Comparison of ENCODE assay signal across 28 cellular contexts in genomic region chr4:155336242-155336641, GRCh38.
"Had no signal": no experiment of that assay in that cellular context is flagged by ENCODE, and none has a peak within 500 bp of the region (broad histone marks: within the 10 kb centered on the region; RNA-seq: fewer than 3 reads in every experiment).

No MANE protein-coding gene starts in this region.

- H3K9me3 ChIP-seq: ovary, psoas muscle, testis, tibial artery, upper lobe of right lung, uterus had no signal

- H3K36me3 ChIP-seq: neural progenitor cell, ovary, spleen, suprapubic skin, tibial artery, transverse colon, upper lobe of right lung, uterus had no signal

- H3K79me2 ChIP-seq: parathyroid adenoma had no signal

- DNase-seq: natural killer cell; occipital lobe; ovary; posterior cingulate gyrus; psoas muscle; right cardiac atrium; spleen; stimulated activated CD4-positive, alpha-beta T cell treated with anti-CD3 and anti-CD28 coated beads, Interleukin-12 subunit alpha, Interleukin-12 subunit beta, amount 100 ng/mL, for 4 hours; stimulated activated CD4-positive, alpha-beta T cell treated with anti-CD3 and anti-CD28 coated beads, Interleukin-1b, Interleukin-23, amount 100 ng/mL, for 48 hours; stimulated activated CD4-positive, alpha-beta T cell treated with anti-CD3 and anti-CD28 coated beads, Interleukin-4, amount 100 ng/mL, for 1 hour; stimulated activated CD4-positive, alpha-beta T cell treated with anti-CD3 and anti-CD28 coated beads, Interleukin-4, amount 100 ng/mL, for 4 hours; stimulated activated CD8-positive, alpha-beta memory T cell treated with anti-CD3 and anti-CD28 coated beads, Interleukin-4, amount 100 ng/mL, for 48 hours; stimulated activated naive CD4-positive, alpha-beta T cell; stimulated activated naive CD8-positive, alpha-beta T cell treated with anti-CD3 and anti-CD28 coated beads, Interleukin-15, amount 100 ng/mL, for 72 hours; stimulated activated naive CD8-positive, alpha-beta T cell treated with anti-CD3 and anti-CD28 coated beads, Interleukin-15, Interleukin-2, amounts not matched to agents 100 U/mL and 50 U/mL, for 24 hours; substantia nigra; testis; tibial artery; transverse colon; upper lobe of right lung; uterus had no signal

- H3K27ac ChIP-seq: neural progenitor cell, ovary, parathyroid adenoma, psoas muscle, skin epidermis, spleen, suprapubic skin, testis, tibial artery, transverse colon, upper lobe of right lung, uterus had no signal

- H3K4me2 ChIP-seq: neural progenitor cell, smooth muscle cell had no signal

- H3K27me3 ChIP-seq: neural progenitor cell, ovary, suprapubic skin, testis, tibial artery, transverse colon, upper lobe of right lung, uterus had no signal

- ATAC-seq: natural killer cell; psoas muscle; right cardiac atrium; sciatic nerve; stimulated activated memory B cell treated with anti-CD40 and anti-IgM and Interleukin-4, amounts not matched to agents 10 μg/mL and 1 μg/mL and 100 μg/mL, for 72 hours; stimulated activated naive CD8-positive, alpha-beta T cell treated with anti-CD3 and anti-CD28 coated beads, Interleukin-15, amount 100 ng/mL, for 72 hours; stimulated activated naive CD8-positive, alpha-beta T cell treated with anti-CD3 and anti-CD28 coated beads, Interleukin-15, Interleukin-2, amounts not matched to agents 100 U/mL and 50 U/mL, for 24 hours; upper lobe of right lung had no signal

- H2AFZ ChIP-seq: neural progenitor cell, parathyroid adenoma had no signal

- H3K9ac ChIP-seq: neural progenitor cell, parathyroid adenoma had no signal

- H3K4me1 ChIP-seq: neural progenitor cell, parathyroid adenoma, psoas muscle, spleen, suprapubic skin, testis, tibial artery, transverse colon, upper lobe of right lung, uterus had no signal

- H3K4me3 ChIP-seq: neural progenitor cell, ovary, psoas muscle, skin epidermis, smooth muscle cell, spleen, suprapubic skin, testis, tibial artery, transverse colon, upper lobe of right lung, uterus had no signal
